27 cellular contexts compared by ENCODE assay signal in the genomic region with DNA sequence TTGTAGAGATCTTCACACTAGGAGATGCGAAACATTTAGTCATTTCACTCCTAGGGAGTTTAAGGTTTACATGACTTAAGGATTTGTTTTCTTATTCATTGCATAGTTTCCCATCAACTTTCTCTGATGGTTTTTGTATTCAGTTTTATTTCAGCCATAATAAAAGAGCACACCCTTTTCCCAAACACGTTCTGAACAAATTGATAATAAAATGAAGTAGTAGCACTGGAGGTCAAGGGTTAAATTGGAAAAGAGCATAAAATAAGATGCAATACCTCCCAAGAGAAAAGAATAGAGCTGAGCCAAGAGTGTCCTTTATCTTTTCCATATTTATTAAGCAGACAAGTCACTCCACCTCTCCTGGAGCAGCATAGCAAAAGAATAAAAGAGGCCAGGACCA.
"Had no signal": no experiment of that assay in that cellular context is flagged by ENCODE, and none has a peak within 500 bp of the region (broad histone marks: within the 10 kb centered on the region; RNA-seq: fewer than 3 reads in every experiment).

No MANE protein-coding gene starts in this region.

- H3K36me3 ChIP-seq: stomach, suprapubic skin, thoracic aorta, thyroid gland, tibial artery, tibial nerve, transverse colon, upper lobe of left lung, upper lobe of right lung, uterus, vagina had no signal

- H3K9me3 ChIP-seq: stomach, suprapubic skin, testis, thoracic aorta, thyroid gland, tibial artery, tibial nerve, transverse colon, upper lobe of left lung, upper lobe of right lung, uterus, vagina had no signal

- DNase-seq: stimulated activated CD4-positive, alpha-beta T cell treated with anti-CD3 and anti-CD28 coated beads, Interleukin-2, amount 100 ng/mL, for 48 hours; stimulated activated CD4-positive, alpha-beta T cell treated with anti-CD3 and anti-CD28 coated beads, Interleukin-4, amount 100 ng/mL, for 1 hour; stimulated activated CD4-positive, alpha-beta T cell treated with anti-CD3 and anti-CD28 coated beads, Interleukin-4, amount 100 ng/mL, for 24 hours; stimulated activated CD4-positive, alpha-beta T cell treated with anti-CD3 and anti-CD28 coated beads, Interleukin-4, amount 100 ng/mL, for 4 hours; stimulated activated CD8-positive, alpha-beta memory T cell treated with anti-CD3 and anti-CD28 coated beads, Interleukin-4, amount 100 ng/mL, for 48 hours; stimulated activated naive B cell treated with anti-CD40 and anti-IgM and Interleukin-4, amounts not matched to agents 10 μg/mL and 1 μg/mL and 100 μg/mL, for 72 hours; stimulated activated naive CD4-positive, alpha-beta T cell; stimulated activated naive CD4-positive, alpha-beta T cell treated with Interleukin-2 at 50 U/mL for 16 hours; stimulated activated naive CD8-positive, alpha-beta T cell treated with anti-CD3 and anti-CD28 coated beads, Interleukin-15, amount 100 ng/mL, for 72 hours; stimulated activated naive CD8-positive, alpha-beta T cell treated with anti-CD3 and anti-CD28 coated beads, Interleukin-15, Interleukin-2, amounts not matched to agents 100 U/mL and 50 U/mL, for 24 hours; stomach; substantia nigra; testis; thyroid gland; tibial artery; transverse colon; trophoblast cell; upper lobe of left lung; upper lobe of right lung; uterus had no signal

- H3K4me3 ChIP-seq: stomach, suprapubic skin, testis, thoracic aorta, thyroid gland, tibial artery, tibial nerve, transverse colon, upper lobe of left lung, upper lobe of right lung, uterus, vagina had no signal

- H3K4me1 ChIP-seq: stomach, suprapubic skin, thyroid gland, tibial artery, tibial nerve, upper lobe of left lung, upper lobe of right lung, uterus, vagina had no signal

- ATAC-seq: stimulated activated effector memory CD8-positive, alpha-beta T cell treated with anti-CD3 and anti-CD28 coated beads, Interleukin-12 subunit alpha, Interleukin-12 subunit beta, amount 100 ng/mL, for 72 hours; stimulated activated memory B cell treated with anti-CD40 and anti-IgM and Interleukin-4, amounts not matched to agents 10 μg/mL and 1 μg/mL and 100 μg/mL, for 72 hours; stimulated activated naive B cell treated with anti-CD40 and anti-IgM and Interleukin-4, amounts not matched to agents 10 μg/mL and 1 μg/mL and 100 μg/mL, for 72 hours; stimulated activated naive CD8-positive, alpha-beta T cell treated with anti-CD3 and anti-CD28 coated beads, Interleukin-15, amount 100 ng/mL, for 72 hours; stimulated activated naive CD8-positive, alpha-beta T cell treated with anti-CD3 and anti-CD28 coated beads, Interleukin-15, Interleukin-2, amounts not matched to agents 100 U/mL and 50 U/mL, for 24 hours; upper lobe of right lung had no signal

- FAIRE-seq: urothelium cell line had no signal
